10 cellular contexts compared by ENCODE assay signal in genomic region chr22:39351689-39352214, GRCh38. TPM values are rescaled to one million over a fixed set of nuclear protein-coding genes. Genes with fewer than 3 reads are reported as not detected.
DNase-seq lines count a peak whose midpoint lies in the region; ATAC-seq, FAIRE-seq and TF ChIP-seq lines count a peak whose summit lies in the region.
"Had no signal": no experiment of that assay in that cellular context is flagged by ENCODE, and none has a peak within 500 bp of the region (broad histone marks: within the 10 kb centered on the region; RNA-seq: fewer than 3 reads in every experiment).

No MANE protein-coding gene starts in this region.

- H3K27me3 Mint-ChIP-seq in effector memory CD8-positive, alpha-beta T cell: peaks cover 21 to 41% of the 10 kb centered on the region in 2 donors

- FAIRE-seq in urothelium cell line (lab: Jason Lieb, UNC): no peak
- FAIRE-seq: endothelial cell of umbilical vein had no signal

- peak overlapping the region in 1 of 2 donors; percentile 15 for H3K27ac Mint-ChIP-seq in effector memory CD8-positive, alpha-beta T cell

- in situ Hi-C loops in GM13976 (cut with MboI; ENCODE audit: low sequenced_read_pairs, unreplicated experiment): no loop called here

- H3K4me1 Mint-ChIP-seq in effector memory CD8-positive, alpha-beta T cell (ENCODE audit: low read depth in 2 of 2): peaks cover 4 to 12% of the 10 kb centered on the region in 2 donors

- no peaks in the 10 kb centered on the region for H3K9me3 Mint-ChIP-seq in effector memory CD8-positive, alpha-beta T cell

- peak overlapping the region in 1 of 2 donors; percentile 77 for H3K4me3 Mint-ChIP-seq in effector memory CD8-positive, alpha-beta T cell

- no peak for TF ChIP-seq CTCF in GM13976 (IDR thresholded peaks at IDR 0.05; ENCODE audit: borderline replicate concordance, control extremely low read depth, extremely low read depth, insufficient read depth, missing control alignments)

- H3K36me3 Mint-ChIP-seq in effector memory CD8-positive, alpha-beta T cell (ENCODE audit: insufficient read depth): no peaks in the 10 kb centered on the region

- peak; percentile 39 for DNase-seq in GM13976 (ENCODE audit: low spot score)
- DNase-seq in NAMALWA (ENCODE audit: low spot score): peak; percentile 53
- DNase-seq in effector memory CD8-positive, alpha-beta T cell: no peak
- peak; percentile 34 for DNase-seq in retina
- DNase-seq in urothelium cell line (ENCODE audit: low spot score): no peak
- DNase-seq in NCI-H2107 (lab: John Stamatoyannopoulos, UW): no peak
- DNase-seq in mucosa of gallbladder (ENCODE audit: low spot score): no peak
- DNase-seq: ovary had no signal

- ATAC-seq in effector memory CD8-positive, alpha-beta T cell (replicated peaks): peak; percentile 54
- ATAC-seq in HG02678 (IDR thresholded peaks at IDR 0.05; ENCODE audit: unreplicated experiment): no peak

RNA-seq across cellular contexts. Expression of gene SYNGR1, which starts 2.0 kb away (rescaled TPM):
- total RNA-seq in mucosa of gallbladder: 41.8 TPM

RNA-seq across cellular contexts. Expression of gene RPL3, which starts 32.3 kb away (rescaled TPM):
- 1,535 TPM for total RNA-seq in mucosa of gallbladder

RNA-seq across cellular contexts. Expression of gene TAB1, which starts 47.8 kb away (rescaled TPM):
- 40.2 TPM for total RNA-seq in mucosa of gallbladder

Comparison
In these comparisons a context has a peak if more than half of its experiments do, and no peak if none do; other contexts are left out.
1. DNase-seq: peak in GM13976 (single experiment), NAMALWA (single experiment) and retina (single experiment); none in effector memory CD8-positive, alpha-beta T cell (0 of 3), urothelium cell line (single experiment), NCI-H2107 (single experiment) and mucosa of gallbladder (single experiment).